In the genomic region with DNA sequence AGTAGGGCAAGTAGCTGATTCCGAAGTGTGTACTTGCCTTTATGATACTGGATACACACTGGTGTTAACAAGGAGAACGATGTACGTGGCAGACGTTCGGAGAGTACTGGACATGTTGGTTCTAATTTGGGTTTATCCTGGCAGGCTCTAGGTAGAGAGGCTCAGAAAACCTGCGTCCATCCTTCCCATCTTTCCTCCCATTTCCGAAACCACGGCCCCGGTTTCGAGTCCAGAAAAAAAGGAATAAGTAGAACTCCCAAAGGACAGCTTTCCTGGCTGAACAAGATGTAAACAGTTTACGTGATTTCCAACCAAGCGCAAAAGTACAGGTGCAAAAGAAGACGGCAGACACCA, we compare ENCODE assay signal across 8 cellular contexts. TPM values are rescaled to one million over a fixed set of nuclear protein-coding genes. Genes with fewer than 3 reads are reported as not detected.
DNase-seq lines count a peak whose midpoint lies in the region; ATAC-seq, FAIRE-seq and TF ChIP-seq lines count a peak whose summit lies in the region.

No MANE protein-coding gene starts in this region.

- H3K4me1 ChIP-seq in colonic mucosa (peaks cover 10% of the 10 kb centered on the region), mucosa of descending colon (ENCODE audit: low read depth) (peaks cover 19% of the 10 kb centered on the region)

- H3K4me1 Mint-ChIP-seq in CD4-positive, alpha-beta T cell (ENCODE audit: low read depth), result peaks cover 39% of the 10 kb centered on the region

- peak overlapping the region; percentile 77 for H3K27ac ChIP-seq in CD4-positive, alpha-beta T cell (ENCODE audit: low read depth, low read length)
- H3K27ac ChIP-seq in colonic mucosa, result peak overlapping the region; percentile 75

- no peak for FAIRE-seq in D721Med (lab: Jason Lieb, UNC)

- H3K4me3 Mint-ChIP-seq in CD4-positive, alpha-beta T cell, result peak overlapping the region; percentile 98

- no peaks in the 10 kb centered on the region for H3K36me3 ChIP-seq in colonic mucosa
- H3K36me3 ChIP-seq in mucosa of descending colon (ENCODE audit: low read depth), result no peaks in the 10 kb centered on the region

- H3K4me3 ChIP-seq in colonic mucosa (peak overlapping the region; percentile 89), mucosa of descending colon (peak overlapping the region; percentile 58)

- intact Hi-C loops in CD4-positive, alpha-beta T cell (cut with DNase I, micrococcal nuclease), result loop anchor here (1.0 to 2.0 kb wide), 2 partner anchors 55 kb away; a partner anchor contains a TSS
- intact Hi-C loops in colonic mucosa (cut with DNase I) (no loop called here), mucosa of descending colon (cut with DNase I, micrococcal nuclease) (no loop called here)

- no peaks in the 10 kb centered on the region for H3K27me3 Mint-ChIP-seq in CD4-positive, alpha-beta T cell

- TF ChIP-seq CTCF in CD4-positive, alpha-beta T cell (IDR thresholded peaks at IDR 0.05), result no peak
- no peak for TF ChIP-seq CTCF in colonic mucosa (IDR thresholded peaks at IDR 0.05)
- no peak for TF ChIP-seq CTCF in mucosa of descending colon (IDR thresholded peaks at IDR 0.05)
- no peak for TF ChIP-seq CTCF in D721Med (IDR thresholded peaks at IDR 0.05; ENCODE audit: insufficient read depth, missing control alignments)

- H3K9me3 ChIP-seq in CD4-positive, alpha-beta T cell (ENCODE audit: control insufficient read depth, low read length), result no peaks in the 10 kb centered on the region
- H3K9me3 ChIP-seq in colonic mucosa (no peaks in the 10 kb centered on the region), mucosa of descending colon (no peaks in the 10 kb centered on the region)

- peaks cover 18% of the 10 kb centered on the region for H3K36me3 Mint-ChIP-seq in CD4-positive, alpha-beta T cell (ENCODE audit: low read depth)

- DNase-seq in CD4-positive, alpha-beta T cell, result no peak
- DNase-seq in HuH-7 (ENCODE audit: low spot score) (peak; percentile 12), colonic mucosa (no peak), mucosa of descending colon (no peak), hippocampal formation (lab: John Stamatoyannopoulos, UW) (no peak), D721Med (ENCODE audit: insufficient read length, low spot score) (no peak)
- no peak for DNase-seq in activated CD4-positive, alpha-beta T cell treated with anti-CD3 and anti-CD28 coated beads for 1 hour

- no peaks in the 10 kb centered on the region for H3K27me3 ChIP-seq in CD4-positive, alpha-beta T cell (ENCODE audit: control insufficient read depth, insufficient read depth, low read length)
- H3K27me3 ChIP-seq in colonic mucosa, result no peaks in the 10 kb centered on the region

- peak overlapping the region; percentile 8 to 49 for H3K9ac ChIP-seq in colonic mucosa (ENCODE audit: low read depth in 2 of 2, low read length in 2 of 2)

- ATAC-seq in CD4-positive, alpha-beta T cell (ENCODE audit: poor library complexity), result peak; percentile 20
- ATAC-seq in GM21515 (IDR thresholded peaks at IDR 0.05; ENCODE audit: unreplicated experiment) (peak; percentile 21), mucosa of descending colon (peak; percentile 24)

- CTCF ChIA-PET in CD4-positive, alpha-beta T cell (lab: Charles Lee), result no interaction called here

- POLR2A ChIA-PET in CD4-positive, alpha-beta T cell (lab: Charles Lee), result interaction anchor here (1.2 to 1.8 kb wide), 3 partner anchors 10 to 55 kb away, joined by 4 to 8 read pairs (median 4); a partner anchor contains a TSS

- no peaks in the 10 kb centered on the region for H3K9me3 Mint-ChIP-seq in CD4-positive, alpha-beta T cell

- H3K27ac Mint-ChIP-seq in CD4-positive, alpha-beta T cell, result peak overlapping the region; percentile 98

RNA-seq across cellular contexts. Expression of a gene that starts 0.3 kb away (rescaled TPM):
- total RNA-seq in CD4-positive, alpha-beta T cell, result 10 to 100 TPM; 18.2 to 20.4 TPM
- total RNA-seq in colonic mucosa, result 10 to 100 TPM; 70.7 to 81.8 TPM
- 10 to 100 TPM; 44.6 to 63.2 (median 57.8) TPM for total RNA-seq in mucosa of descending colon

RNA-seq across cellular contexts. Expression of a gene that starts 8.4 kb away (rescaled TPM):
- under 1 TPM; 0.19 to 0.22 TPM for total RNA-seq in CD4-positive, alpha-beta T cell
- total RNA-seq in colonic mucosa (under 1 TPM; 0.05 to 0.15 TPM), mucosa of descending colon (under 1 TPM in 2 of 3 donors, not detected in 1; 0.05 to 0.09 TPM)

RNA-seq across cellular contexts. Expression of a gene that starts 54.8 kb away (rescaled TPM):
- 10 to 100 TPM; 18.0 to 19.7 TPM for total RNA-seq in CD4-positive, alpha-beta T cell
- total RNA-seq in colonic mucosa (10 to 100 TPM; 75.4 to 93.0 TPM), mucosa of descending colon (10 to 100 TPM; 46.0 to 69.1 (median 67.6) TPM)

Comparison
In these comparisons a context has a peak if more than half of its experiments do, and no peak if none do; other contexts are left out.
1. intact Hi-C loops: an anchor here in CD4-positive, alpha-beta T cell (1.0 to 2.0 kb wide); none called in colonic mucosa and mucosa of descending colon.